24 cellular contexts compared by ENCODE assay signal in the genomic region with DNA sequence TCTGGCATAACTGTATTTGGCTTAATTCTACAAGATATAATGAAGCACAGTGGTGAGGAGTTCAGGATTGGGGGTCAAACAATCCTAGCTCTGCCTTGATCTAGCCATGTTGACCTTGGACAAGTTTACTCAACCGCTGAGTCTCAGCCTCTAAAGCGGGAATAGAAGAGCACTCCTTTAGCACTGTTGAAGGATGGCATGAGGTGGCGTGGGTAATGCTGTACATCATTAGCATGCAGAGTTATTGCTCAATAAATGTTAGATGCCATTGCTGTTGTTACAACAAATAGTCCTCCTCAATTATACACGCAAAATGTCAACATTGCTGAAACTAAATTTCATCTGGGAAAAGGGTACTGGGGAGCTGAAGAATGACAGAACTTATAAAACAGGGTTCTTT.
A peak's percentile ranks its signal among the peaks of the same experiment; 100 is the strongest.
DNase-seq lines count a peak whose midpoint lies in the region; ATAC-seq and TF ChIP-seq lines count a peak whose summit lies in the region.
"Had no signal": no experiment of that assay in that cellular context is flagged by ENCODE, and none has a peak within 500 bp of the region (broad histone marks: within the 10 kb centered on the region; RNA-seq: fewer than 3 reads in every experiment).

No MANE protein-coding gene starts in this region.

- H3K27ac Mint-ChIP-seq in dendritic cell treated with granulocyte-macrophage colony-stimulating factor and Interleukin-4, amounts not matched to agents 40 ng/mL and 50 ng/mL, for 4 days = peak overlapping the region; percentile 93
- peak overlapping the region; percentile 35 to 61 for H3K27ac Mint-ChIP-seq in natural killer cell
- H3K27ac Mint-ChIP-seq in activated naive CD8-positive, alpha-beta T cell treated with anti-CD3 and anti-CD28 coated beads, Interleukin-2, amount 50 U/mL, for 24 hours = no peak overlapping the region
- H3K27ac Mint-ChIP-seq: activated T-helper 2 cell treated with anti-CD3 and anti-CD28 coated beads, Interferon-gamma antibody, Interleukin-2, Interleukin-4, amounts not matched to agents 10 μg/mL and 5 μg/mL and 100 μg/mL, durations not matched to agents 14 hours and 24 hours and 36 hours; CD8-positive, alpha-beta T cell had no signal

- H3K4me3 ChIP-seq in AG10803 (ENCODE audit: low read length) = no peak overlapping the region

- intact Hi-C loops in dendritic cell treated with granulocyte-macrophage colony-stimulating factor and Interleukin-4, amounts not matched to agents 40 ng/mL and 50 ng/mL, for 4 days (cut with micrococcal nuclease) = no loop called here
- intact Hi-C loops in natural killer cell (cut with micrococcal nuclease) = no loop called here

- H3K9me3 Mint-ChIP-seq in dendritic cell treated with granulocyte-macrophage colony-stimulating factor and Interleukin-4, amounts not matched to agents 40 ng/mL and 50 ng/mL, for 4 days = no peaks in the 10 kb centered on the region
- no peaks in the 10 kb centered on the region for H3K9me3 Mint-ChIP-seq in natural killer cell
- H3K9me3 Mint-ChIP-seq in activated naive CD8-positive, alpha-beta T cell treated with anti-CD3 and anti-CD28 coated beads, Interleukin-2, amount 50 U/mL, for 24 hours = no peaks in the 10 kb centered on the region
- H3K9me3 Mint-ChIP-seq: activated T-helper 2 cell treated with anti-CD3 and anti-CD28 coated beads, Interferon-gamma antibody, Interleukin-2, Interleukin-4, amounts not matched to agents 10 μg/mL and 5 μg/mL and 100 μg/mL, durations not matched to agents 14 hours and 24 hours and 36 hours; CD8-positive, alpha-beta T cell; H9; IgD-negative memory B cell had no signal

- H3K4me3 Mint-ChIP-seq in dendritic cell treated with granulocyte-macrophage colony-stimulating factor and Interleukin-4, amounts not matched to agents 40 ng/mL and 50 ng/mL, for 4 days = no peak overlapping the region
- H3K4me3 Mint-ChIP-seq in natural killer cell = no peak overlapping the region
- no peak overlapping the region for H3K4me3 Mint-ChIP-seq in activated naive CD8-positive, alpha-beta T cell treated with anti-CD3 and anti-CD28 coated beads, Interleukin-2, amount 50 U/mL, for 24 hours
- H3K4me3 Mint-ChIP-seq: CD8-positive, alpha-beta T cell; H9 had no signal

- no peak for TF ChIP-seq CTCF in AG10803 (conservative IDR thresholded peaks at IDR 0.05; ENCODE audit: low read length)
- no peak for TF ChIP-seq CTCF in natural killer cell (IDR thresholded peaks at IDR 0.05)

- H3K36me3 Mint-ChIP-seq in dendritic cell treated with granulocyte-macrophage colony-stimulating factor and Interleukin-4, amounts not matched to agents 40 ng/mL and 50 ng/mL, for 4 days (ENCODE audit: low read depth) = no peaks in the 10 kb centered on the region
- H3K36me3 Mint-ChIP-seq in natural killer cell = no peaks in the 10 kb centered on the region
- H3K36me3 Mint-ChIP-seq in activated naive CD8-positive, alpha-beta T cell treated with anti-CD3 and anti-CD28 coated beads, Interleukin-2, amount 50 U/mL, for 24 hours (ENCODE audit: low read depth) = no peaks in the 10 kb centered on the region
- H3K36me3 Mint-ChIP-seq: CD8-positive, alpha-beta T cell had no signal

- no peaks in the 10 kb centered on the region for H3K27me3 Mint-ChIP-seq in dendritic cell treated with granulocyte-macrophage colony-stimulating factor and Interleukin-4, amounts not matched to agents 40 ng/mL and 50 ng/mL, for 4 days
- H3K27me3 Mint-ChIP-seq in natural killer cell (ENCODE audit: low read depth in 2 of 2) = no peaks in the 10 kb centered on the region
- peaks cover 4% of the 10 kb centered on the region for H3K27me3 Mint-ChIP-seq in activated naive CD8-positive, alpha-beta T cell treated with anti-CD3 and anti-CD28 coated beads, Interleukin-2, amount 50 U/mL, for 24 hours
- H3K27me3 Mint-ChIP-seq: IgD-negative memory B cell had no signal

- H3K4me1 Mint-ChIP-seq in dendritic cell treated with granulocyte-macrophage colony-stimulating factor and Interleukin-4, amounts not matched to agents 40 ng/mL and 50 ng/mL, for 4 days (ENCODE audit: low read depth) = peaks cover 51% of the 10 kb centered on the region
- H3K4me1 Mint-ChIP-seq in natural killer cell = peaks cover 24 to 43% of the 10 kb centered on the region in 2 donors
- H3K4me1 Mint-ChIP-seq in activated naive CD8-positive, alpha-beta T cell treated with anti-CD3 and anti-CD28 coated beads, Interleukin-2, amount 50 U/mL, for 24 hours = peaks cover 15% of the 10 kb centered on the region

- no peak for ATAC-seq in natural killer cell
- ATAC-seq in GM19395 (IDR thresholded peaks at IDR 0.05; ENCODE audit: unreplicated experiment) = no peak
- ATAC-seq in GM21447 (IDR thresholded peaks at IDR 0.05; ENCODE audit: unreplicated experiment) = no peak
- no peak for ATAC-seq in activated naive CD8-positive, alpha-beta T cell treated with anti-CD3 and anti-CD28 coated beads, Interleukin-2, amount 50 U/mL, for 24 hours
- ATAC-seq: activated CD4-positive, CD25-positive, alpha-beta regulatory T cell treated with anti-CD3 and anti-CD28 coated beads, Interleukin-2, amount 50 U/mL, for 24 hours; CD8-positive, alpha-beta T cell; left cardiac atrium; Panc1 had no signal

- DNase-seq in AG10803 (ENCODE audit: low read depth) (peak; percentile 52), MV-4-11 (lab: John Stamatoyannopoulos, UW) (peak; percentile 0), natural killer cell (no peak), EL (no peak)
- no peak for DNase-seq in activated naive CD8-positive, alpha-beta T cell treated with anti-CD3 and anti-CD28 coated beads, Interleukin-2, amount 50 U/mL, for 24 hours
- DNase-seq: amniotic stem cell; CD8-positive, alpha-beta T cell; cerebellar nuclear complex; foreskin melanocyte; H9; left cardiac atrium; NCI-H1092; NCI-H2107; NCI-H69; SK-N-SH; stimulated activated CD4-positive, alpha-beta T cell treated with anti-CD3 and anti-CD28 coated beads, Interleukin-4, amount 100 ng/mL, for 1 hour; T-helper 9 cell had no signal

Comparison
In these comparisons a context has a peak if more than half of its experiments do, and no peak if none do; other contexts are left out.
1. DNase-seq: peak in AG10803 (single experiment) and MV-4-11 (single experiment); none in natural killer cell (single experiment), EL (single experiment) and activated naive CD8-positive, alpha-beta T cell treated with anti-CD3 and anti-CD28 coated beads, Interleukin-2, amount 50 U/mL, for 24 hours (single experiment).